Comparison of ENCODE assay signal across 1 cellular context in the genomic region with DNA sequence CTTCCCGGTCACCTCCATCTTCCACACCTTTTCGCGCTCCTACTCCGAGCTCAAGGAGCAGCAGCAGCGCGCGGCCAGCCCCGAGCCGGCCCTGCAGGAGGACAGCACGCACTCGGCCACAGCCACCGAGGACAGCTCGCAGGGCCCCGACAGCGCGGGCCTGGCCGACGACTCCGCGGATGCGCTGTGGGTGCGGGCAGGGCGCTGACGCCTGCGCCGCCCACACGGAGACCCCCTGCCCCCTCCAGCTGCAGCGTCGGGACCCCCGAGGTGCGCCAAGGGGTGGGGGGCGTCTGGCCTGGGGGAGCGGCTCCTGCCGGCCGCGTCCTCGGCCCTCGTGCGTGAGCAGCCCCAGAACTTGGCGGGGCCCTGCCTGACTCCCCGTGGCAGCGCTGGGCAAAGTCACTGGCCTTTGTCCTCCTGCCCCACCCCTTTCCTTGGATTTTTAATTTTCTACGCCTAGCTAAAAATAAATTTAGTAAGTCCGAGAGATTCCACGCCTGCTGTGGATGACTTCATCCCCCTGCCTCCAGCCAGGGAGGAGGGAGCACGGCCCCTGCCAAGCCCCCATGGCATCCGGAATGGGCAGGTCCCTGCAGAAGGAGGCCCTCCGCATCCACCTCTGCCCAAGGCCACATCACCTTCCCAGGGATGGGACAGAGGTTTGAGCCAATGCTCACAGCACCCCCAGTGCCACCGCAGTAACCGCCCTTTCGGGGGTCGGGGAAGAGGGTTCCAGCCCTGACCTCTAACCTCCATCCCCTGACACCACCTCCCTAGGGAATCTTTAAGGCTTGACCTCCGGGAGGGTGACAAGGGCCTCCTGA.
TF ChIP-seq lines count a peak whose summit lies in the region.

No MANE protein-coding gene starts in this region.

TF ChIP-seq in WTC11, 78 proteins besides CTCF, POLR2A, EP300 and RAD21:
- TF ChIP-seq, protein P1, sequence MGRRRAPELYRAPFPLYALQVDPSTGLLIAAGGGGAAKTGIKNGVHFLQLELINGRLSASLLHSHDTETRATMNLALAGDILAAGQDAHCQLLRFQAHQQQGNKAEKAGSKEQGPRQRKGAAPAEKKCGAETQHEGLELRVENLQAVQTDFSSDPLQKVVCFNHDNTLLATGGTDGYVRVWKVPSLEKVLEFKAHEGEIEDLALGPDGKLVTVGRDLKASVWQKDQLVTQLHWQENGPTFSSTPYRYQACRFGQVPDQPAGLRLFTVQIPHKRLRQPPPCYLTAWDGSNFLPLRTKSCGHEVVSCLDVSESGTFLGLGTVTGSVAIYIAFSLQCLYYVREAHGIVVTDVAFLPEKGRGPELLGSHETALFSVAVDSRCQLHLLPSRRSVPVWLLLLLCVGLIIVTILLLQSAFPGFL (CRISPR knock-in tag; IDR thresholded peaks at IDR 0.05; ENCODE audit: borderline replicate concordance), result no peak
- TF ChIP-seq, protein P2, sequence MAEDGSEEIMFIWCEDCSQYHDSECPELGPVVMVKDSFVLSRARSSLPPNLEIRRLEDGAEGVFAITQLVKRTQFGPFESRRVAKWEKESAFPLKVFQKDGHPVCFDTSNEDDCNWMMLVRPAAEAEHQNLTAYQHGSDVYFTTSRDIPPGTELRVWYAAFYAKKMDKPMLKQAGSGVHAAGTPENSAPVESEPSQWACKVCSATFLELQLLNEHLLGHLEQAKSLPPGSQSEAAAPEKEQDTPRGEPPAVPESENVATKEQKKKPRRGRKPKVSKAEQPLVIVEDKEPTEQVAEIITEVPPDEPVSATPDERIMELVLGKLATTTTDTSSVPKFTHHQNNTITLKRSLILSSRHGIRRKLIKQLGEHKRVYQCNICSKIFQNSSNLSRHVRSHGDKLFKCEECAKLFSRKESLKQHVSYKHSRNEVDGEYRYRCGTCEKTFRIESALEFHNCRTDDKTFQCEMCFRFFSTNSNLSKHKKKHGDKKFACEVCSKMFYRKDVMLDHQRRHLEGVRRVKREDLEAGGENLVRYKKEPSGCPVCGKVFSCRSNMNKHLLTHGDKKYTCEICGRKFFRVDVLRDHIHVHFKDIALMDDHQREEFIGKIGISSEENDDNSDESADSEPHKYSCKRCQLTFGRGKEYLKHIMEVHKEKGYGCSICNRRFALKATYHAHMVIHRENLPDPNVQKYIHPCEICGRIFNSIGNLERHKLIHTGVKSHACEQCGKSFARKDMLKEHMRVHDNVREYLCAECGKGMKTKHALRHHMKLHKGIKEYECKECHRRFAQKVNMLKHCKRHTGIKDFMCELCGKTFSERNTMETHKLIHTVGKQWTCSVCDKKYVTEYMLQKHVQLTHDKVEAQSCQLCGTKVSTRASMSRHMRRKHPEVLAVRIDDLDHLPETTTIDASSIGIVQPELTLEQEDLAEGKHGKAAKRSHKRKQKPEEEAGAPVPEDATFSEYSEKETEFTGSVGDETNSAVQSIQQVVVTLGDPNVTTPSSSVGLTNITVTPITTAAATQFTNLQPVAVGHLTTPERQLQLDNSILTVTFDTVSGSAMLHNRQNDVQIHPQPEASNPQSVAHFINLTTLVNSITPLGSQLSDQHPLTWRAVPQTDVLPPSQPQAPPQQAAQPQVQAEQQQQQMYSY (CRISPR knock-in tag; IDR thresholded peaks at IDR 0.05), result 0 out of 2 replicates have a peak, but pooled peaks have one; percentile 11
- TF ChIP-seq, protein P3, sequence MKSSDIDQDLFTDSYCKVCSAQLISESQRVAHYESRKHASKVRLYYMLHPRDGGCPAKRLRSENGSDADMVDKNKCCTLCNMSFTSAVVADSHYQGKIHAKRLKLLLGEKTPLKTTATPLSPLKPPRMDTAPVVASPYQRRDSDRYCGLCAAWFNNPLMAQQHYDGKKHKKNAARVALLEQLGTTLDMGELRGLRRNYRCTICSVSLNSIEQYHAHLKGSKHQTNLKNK (CRISPR knock-in tag; IDR thresholded peaks at IDR 0.05), result no peak
- TF ChIP-seq TP53 (CRISPR knock-in tag; IDR thresholded peaks at IDR 0.05), result no peak
